In the genomic region with DNA sequence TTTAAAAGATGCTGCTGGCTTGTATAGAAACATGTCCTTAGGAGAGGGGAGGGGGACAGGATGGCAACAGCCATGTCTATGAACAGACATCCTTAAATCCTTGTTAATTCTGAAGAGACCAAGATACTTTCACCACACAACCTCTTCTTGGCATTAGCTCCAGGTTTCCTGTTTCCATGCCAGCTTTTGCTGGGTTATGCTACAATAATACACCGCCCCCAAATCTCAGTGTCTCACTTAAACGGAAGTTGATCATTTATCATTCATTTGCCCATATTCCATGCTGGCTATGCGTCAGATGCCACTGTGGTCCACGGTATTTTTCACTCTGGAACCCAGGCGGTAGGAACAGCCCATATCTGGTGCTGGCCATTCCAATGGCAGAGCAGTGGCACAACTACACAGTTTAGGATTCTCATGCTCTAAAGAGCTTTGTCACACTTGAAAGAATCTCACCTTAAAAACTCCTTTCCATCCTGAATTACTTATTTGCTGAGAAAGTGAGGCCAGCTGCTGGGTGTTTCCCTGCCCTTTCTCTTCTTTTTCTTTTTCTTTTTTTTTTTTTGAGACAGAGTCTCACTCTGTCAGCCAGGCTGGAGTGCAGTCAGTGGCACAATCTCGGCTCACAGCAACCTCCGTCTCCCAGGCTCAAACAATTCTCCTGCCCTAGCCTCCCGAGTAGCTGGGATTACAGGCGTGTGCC, we compare ENCODE assay signal across 12 cellular contexts.
DNase-seq lines count a peak whose midpoint lies in the region; ATAC-seq and FAIRE-seq lines count a peak whose summit lies in the region.
"Had no signal": no experiment of that assay in that cellular context is flagged by ENCODE, and none has a peak within 500 bp of the region (broad histone marks: within the 10 kb centered on the region; RNA-seq: fewer than 3 reads in every experiment).

No MANE protein-coding gene starts in this region.

- peak overlapping the region; percentile 99 for H3K27ac Mint-ChIP-seq in T-helper 2 cell treated with Interferon-gamma antibody and Interleukin-4, amounts not matched to agents 5 μg/mL and 100 μg/mL, for 36 hours
- peak overlapping the region; percentile 93 to 94 for H3K27ac Mint-ChIP-seq in effector memory CD8-positive, alpha-beta T cell

- peaks cover 38% of the 10 kb centered on the region for H3K4me1 Mint-ChIP-seq in T-helper 2 cell treated with Interferon-gamma antibody and Interleukin-4, amounts not matched to agents 5 μg/mL and 100 μg/mL, for 36 hours (ENCODE audit: low read depth)
- H3K4me1 Mint-ChIP-seq in effector memory CD8-positive, alpha-beta T cell (ENCODE audit: low read depth in 2 of 2) = peaks cover 38 to 39% of the 10 kb centered on the region in 2 donors

- no peaks in the 10 kb centered on the region for H3K27me3 Mint-ChIP-seq in T-helper 2 cell treated with Interferon-gamma antibody and Interleukin-4, amounts not matched to agents 5 μg/mL and 100 μg/mL, for 36 hours (ENCODE audit: low read depth)
- H3K27me3 Mint-ChIP-seq in effector memory CD8-positive, alpha-beta T cell = no peaks in the 10 kb centered on the region

- no peak for DNase-seq in T-helper 2 cell treated with Interferon-gamma antibody and Interleukin-4, amounts not matched to agents 5 μg/mL and 100 μg/mL, for 36 hours (ENCODE audit: low spot score)
- DNase-seq in T-helper 2 cell (no peak), RCC 7860 (ENCODE audit: low spot score) (peak; percentile 80), pons (ENCODE audit: low spot score) (peak; percentile 30), NCI-H187 (lab: John Stamatoyannopoulos, UW) (no peak), GM19238 (ENCODE audit: insufficient read length, low spot score) (no peak)
- DNase-seq in effector memory CD8-positive, alpha-beta T cell = no peak
- DNase-seq: foreskin melanocyte, NCI-H510A had no signal

- H3K9me3 Mint-ChIP-seq in T-helper 2 cell treated with Interferon-gamma antibody and Interleukin-4, amounts not matched to agents 5 μg/mL and 100 μg/mL, for 36 hours = peaks cover 17% of the 10 kb centered on the region
- H3K9me3 Mint-ChIP-seq in effector memory CD8-positive, alpha-beta T cell = no peaks in the 10 kb centered on the region

- H3K36me3 Mint-ChIP-seq in T-helper 2 cell treated with Interferon-gamma antibody and Interleukin-4, amounts not matched to agents 5 μg/mL and 100 μg/mL, for 36 hours (ENCODE audit: low read depth) = peaks cover 17% of the 10 kb centered on the region
- peaks cover 12% of the 10 kb centered on the region for H3K36me3 Mint-ChIP-seq in effector memory CD8-positive, alpha-beta T cell (ENCODE audit: insufficient read depth)

- peak overlapping the region; percentile 96 for H3K4me3 Mint-ChIP-seq in T-helper 2 cell treated with Interferon-gamma antibody and Interleukin-4, amounts not matched to agents 5 μg/mL and 100 μg/mL, for 36 hours
- H3K4me3 Mint-ChIP-seq in effector memory CD8-positive, alpha-beta T cell = peak overlapping the region; percentile 31 to 81

- ATAC-seq in effector memory CD8-positive, alpha-beta T cell (replicated peaks) = no peak
- no peak for ATAC-seq in HG02981 (IDR thresholded peaks at IDR 0.05; ENCODE audit: unreplicated experiment)
- ATAC-seq: A549, left colon had no signal

- FAIRE-seq in RCC 7860 (lab: Jason Lieb, UNC) = peak; percentile 84
- FAIRE-seq: A549 had no signal

Comparison
In these comparisons a context has a peak if more than half of its experiments do, and no peak if none do; other contexts are left out.
1. DNase-seq: peak in RCC 7860 (single experiment) and pons (single experiment); none in T-helper 2 cell treated with Interferon-gamma antibody and Interleukin-4, amounts not matched to agents 5 μg/mL and 100 μg/mL, for 36 hours (single experiment), T-helper 2 cell (0 of 5), effector memory CD8-positive, alpha-beta T cell (0 of 3), NCI-H187 (0 of 2) and GM19238 (single experiment).